ENCODE assay signal across 9 cellular contexts in genomic region chr5:17224858-17225436, GRCh38. TPM values are rescaled to one million over a fixed set of nuclear protein-coding genes. Genes with fewer than 3 reads are reported as not detected.
DNase-seq lines count a peak whose midpoint lies in the region; ATAC-seq and TF ChIP-seq lines count a peak whose summit lies in the region.
"Had no signal": no experiment of that assay in that cellular context is flagged by ENCODE, and none has a peak within 500 bp of the region (broad histone marks: within the 10 kb centered on the region; RNA-seq: fewer than 3 reads in every experiment).

No MANE protein-coding gene starts in this region.

- H3K4me3 ChIP-seq in GM12864 (ENCODE audit: low read depth, low read length), result peak overlapping the region; percentile 35; the same call in 1 of the 2 replicates
- no peak overlapping the region for H3K4me3 ChIP-seq in esophagus squamous epithelium

- intact Hi-C loops in esophagus squamous epithelium (cut with DNase I), result no loop called here

- in situ Hi-C loops in KBM-7 (cut with MboI; ENCODE audit: low pct_unique_long_range_greater_than_20kb, low sequenced_read_pairs), result loop anchor here (25.0 kb wide), 1 partner anchor 1062 kb away; no protein-coding TSS in a partner anchor

- H3K36me3 ChIP-seq in esophagus squamous epithelium, result no peaks in the 10 kb centered on the region

- WGBS in esophagus squamous epithelium, 2 donors, result 65 to 74% methylated on average over 10 of the region's 10 CpGs

- TF ChIP-seq CTCF in GM12864 (IDR thresholded peaks at IDR 0.05; ENCODE audit: low read depth, low read length, missing control alignments) (no peak), foreskin keratinocyte (conservative IDR thresholded peaks at IDR 0.05) (no peak), esophagus squamous epithelium (IDR thresholded peaks at IDR 0.05) (no peak)

- H3K27me3 ChIP-seq in foreskin keratinocyte, result no peaks in the 10 kb centered on the region
- H3K27me3 ChIP-seq in esophagus squamous epithelium, result no peaks in the 10 kb centered on the region

- ATAC-seq in GM21529 (IDR thresholded peaks at IDR 0.05; ENCODE audit: unreplicated experiment) (peak; percentile 53), HG03558 (IDR thresholded peaks at IDR 0.05; ENCODE audit: extremely low read depth, unreplicated experiment) (peak; percentile 47), foreskin keratinocyte (peak; percentile 61)

- H3K9me3 ChIP-seq in esophagus squamous epithelium, result no peaks in the 10 kb centered on the region

- peak overlapping the region; percentile 34 for H3K27ac ChIP-seq in foreskin keratinocyte
- H3K27ac ChIP-seq in esophagus squamous epithelium, result no peak overlapping the region

- peaks cover 78% of the 10 kb centered on the region for H3K4me1 ChIP-seq in foreskin keratinocyte
- peaks cover 4 to 15% (median 8%) of the 10 kb centered on the region in 3 donors for H3K4me1 ChIP-seq in esophagus squamous epithelium

- no peak for TF ChIP-seq POLR2A in esophagus squamous epithelium (IDR thresholded peaks at IDR 0.05)

- DNase-seq in GM12864 (ENCODE audit: low read depth) (no peak), foreskin keratinocyte (peak in 1 of 2 donors; percentile 47), KBM-7 (no peak), esophagus squamous epithelium (lab: John Stamatoyannopoulos, UW) (no peak), nucleus accumbens (lab: John Stamatoyannopoulos, UW) (no peak), COR-L47 (lab: John Stamatoyannopoulos, UW) (no peak)

RNA-seq across cellular contexts. Expression of gene BASP1, which starts 7.5 kb away (rescaled TPM):
- 83.8 and 106 TPM in 2 replicates for total RNA-seq in foreskin keratinocyte
- 106 and 127 TPM in 2 replicates for polyA plus RNA-seq in foreskin keratinocyte
- 10 to 100 TPM in 3 of 4 donors, 1 to 10 TPM in 1; 5.2 to 16.7 (median 13.6) TPM for total RNA-seq in esophagus squamous epithelium
- total RNA-seq: T-helper 2 cell treated with Interferon-gamma antibody and Interleukin-4, amounts not matched to agents 100 ng/mL and 5 ng/mL, for 36 hours had no signal
